ENCODE assay signal across 1 cellular context in genomic region chr17:81636505-81637288, GRCh38.
TF ChIP-seq lines count a peak whose summit lies in the region.

TSS of gene NPLOC4 (minus strand) at chr17:81637112. CDS start at chr17:81636930, 182 bp downstream.
TSS of gene TSPAN10 (plus strand) at chr17:81637196. CDS start at chr17:81642413, 5,217 bp downstream.

TF ChIP-seq in HepG2, 621 proteins besides CTCF, POLR2A, EP300 and RAD21 (continued from another document and continues in another):
- TF ChIP-seq ZMAT3 (CRISPR knock-in tag; conservative IDR thresholded peaks at IDR 0.05) (peak; percentile 95), ZFP90 (CRISPR knock-in tag; IDR thresholded peaks at IDR 0.05; ENCODE audit: borderline replicate concordance) (peak; percentile 82), NFYB (CRISPR knock-in tag; IDR thresholded peaks at IDR 0.05) (peak; percentile 41), PLRG1 (conservative IDR thresholded peaks at IDR 0.05) (no peak), RARG (CRISPR knock-in tag; IDR thresholded peaks at IDR 0.05; ENCODE audit: low read depth) (no peak), ZNF75D (CRISPR knock-in tag; IDR thresholded peaks at IDR 0.05; ENCODE audit: borderline replicate concordance) (no peak), SIN3B (IDR thresholded peaks at IDR 0.05; ENCODE audit: low read length) (peak; percentile 91), RELA (CRISPR knock-in tag; IDR thresholded peaks at IDR 0.05) (peak; percentile 90), KDM1A (CRISPR knock-in tag; IDR thresholded peaks at IDR 0.05) (peak; percentile 64; the same call in 1 of the 2 replicates), TOPORS (CRISPR knock-in tag; IDR thresholded peaks at IDR 0.05) (peak; percentile 55; the same call in 1 of the 2 replicates), TBX2 (CRISPR knock-in tag; IDR thresholded peaks at IDR 0.05; ENCODE audit: borderline replicate concordance) (no peak), ELF1 (CRISPR knock-in tag; IDR thresholded peaks at IDR 0.05) (peak; percentile 72), ZMAT5 (CRISPR knock-in tag; IDR thresholded peaks at IDR 0.05; ENCODE audit: borderline replicate concordance, low read depth) (no peak), MBD4 (IDR thresholded peaks at IDR 0.05; ENCODE audit: borderline replicate concordance, low read length) (no peak), ZNF607 (CRISPR knock-in tag; IDR thresholded peaks at IDR 0.05; ENCODE audit: borderline replicate concordance) (peak; percentile 62), ZNF275 (CRISPR knock-in tag; IDR thresholded peaks at IDR 0.05; ENCODE audit: borderline replicate concordance) (0 out of 2 replicates have a peak, but pooled peaks have one; percentile 74), SP1 (IDR thresholded peaks at IDR 0.05) (no peak), SP1 (CRISPR knock-in tag; IDR thresholded peaks at IDR 0.05) (peak; percentile 87), HMG20A (CRISPR knock-in tag; IDR thresholded peaks at IDR 0.05; ENCODE audit: borderline replicate concordance) (no peak), ZNF282 (IDR thresholded peaks at IDR 0.05; ENCODE audit: partially characterized antibody) (no peak), HDAC2 (CRISPR knock-in tag; IDR thresholded peaks at IDR 0.05) (peak; percentile 72), ZNF576 (CRISPR knock-in tag; IDR thresholded peaks at IDR 0.05) (no peak), FOXC1 (CRISPR knock-in tag; IDR thresholded peaks at IDR 0.05; ENCODE audit: borderline replicate concordance) (no peak), MZF1 (CRISPR knock-in tag; IDR thresholded peaks at IDR 0.05; ENCODE audit: borderline replicate concordance) (no peak), FOXP1 (IDR thresholded peaks at IDR 0.05) (no peak), FOXP1 (CRISPR knock-in tag; IDR thresholded peaks at IDR 0.05) (peak; percentile 56), SP4 (CRISPR knock-in tag; IDR thresholded peaks at IDR 0.05) (peak; percentile 87), TCF12 (IDR thresholded peaks at IDR 0.05) (no peak), TCF12 (CRISPR knock-in tag; IDR thresholded peaks at IDR 0.05) (peak; percentile 89), PTBP1 (IDR thresholded peaks at IDR 0.05; ENCODE audit: low read depth, low read length, poor library complexity, severe bottlenecking) (peak; percentile 15), ZNF644 (CRISPR knock-in tag; IDR thresholded peaks at IDR 0.05; ENCODE audit: low read depth) (no peak), ZNF3 (CRISPR knock-in tag; IDR thresholded peaks at IDR 0.05) (0 out of 2 replicates have a peak, but pooled peaks have one; percentile 17), SNAI1 (CRISPR knock-in tag; IDR thresholded peaks at IDR 0.05; ENCODE audit: borderline replicate concordance) (0 out of 2 replicates have a peak, but pooled peaks have one; percentile 38), MATR3 (CRISPR knock-in tag; IDR thresholded peaks at IDR 0.05) (no peak), BHLHE40 (IDR thresholded peaks at IDR 0.05; ENCODE audit: low read length) (peak; percentile 44; the same call in 1 of the 2 replicates), ZBTB3 (CRISPR knock-in tag; IDR thresholded peaks at IDR 0.05; ENCODE audit: borderline replicate concordance, low read depth) (peak; percentile 71; the same call in 1 of the 2 replicates), PAF1 (CRISPR knock-in tag; IDR thresholded peaks at IDR 0.05) (no peak), RXRA (CRISPR knock-in tag; IDR thresholded peaks at IDR 0.05) (peak; percentile 73), NR2F6 (IDR thresholded peaks at IDR 0.05) (no peak), NR2F6 (CRISPR knock-in tag; IDR thresholded peaks at IDR 0.05) (peak; percentile 70; the same call in 1 of the 2 replicates), ZFAT (CRISPR knock-in tag; conservative IDR thresholded peaks at IDR 0.05) (no peak), SMARCC2 (IDR thresholded peaks at IDR 0.05) (no peak), ZNF703 (CRISPR knock-in tag; IDR thresholded peaks at IDR 0.05; ENCODE audit: borderline replicate concordance) (no peak), NRL (CRISPR knock-in tag; IDR thresholded peaks at IDR 0.05; ENCODE audit: borderline replicate concordance) (no peak), MTA1 (CRISPR knock-in tag; IDR thresholded peaks at IDR 0.05; ENCODE audit: borderline replicate concordance) (no peak), MIER2 (CRISPR knock-in tag; IDR thresholded peaks at IDR 0.05) (peak; percentile 44; the same call in 1 of the 2 replicates), ZNF670 (CRISPR knock-in tag; IDR thresholded peaks at IDR 0.05; ENCODE audit: borderline replicate concordance) (no peak), ATM (IDR thresholded peaks at IDR 0.05; ENCODE audit: borderline replicate concordance) (no peak), TGIF2 (CRISPR knock-in tag; IDR thresholded peaks at IDR 0.05) (peak; percentile 97), IRF9 (CRISPR knock-in tag; IDR thresholded peaks at IDR 0.05; ENCODE audit: borderline replicate concordance) (peak; percentile 77; the same call in 1 of the 2 replicates), JUN (CRISPR knock-in tag; IDR thresholded peaks at IDR 0.05) (no peak), SAFB2 (CRISPR knock-in tag; IDR thresholded peaks at IDR 0.05; ENCODE audit: borderline replicate concordance, low read depth) (peak; percentile 57; the same call in 1 of the 2 replicates), KLF12 (CRISPR knock-in tag; IDR thresholded peaks at IDR 0.05; ENCODE audit: borderline replicate concordance) (peak; percentile 97), NFE2L1 (CRISPR knock-in tag; IDR thresholded peaks at IDR 0.05; ENCODE audit: borderline replicate concordance) (no peak), ZNF33A (CRISPR knock-in tag; IDR thresholded peaks at IDR 0.05; ENCODE audit: borderline replicate concordance) (no peak), GPN1 (CRISPR knock-in tag; IDR thresholded peaks at IDR 0.05; ENCODE audit: borderline replicate concordance) (no peak; the same call in 1 of the 2 replicates), ZNF276 (CRISPR knock-in tag; IDR thresholded peaks at IDR 0.05; ENCODE audit: low read depth) (no peak), MAFF (IDR thresholded peaks at IDR 0.05; ENCODE audit: low read depth, low read length) (no peak), ZBTB33 (CRISPR knock-in tag; IDR thresholded peaks at IDR 0.05) (peak; percentile 57), ZFP91 (CRISPR knock-in tag; IDR thresholded peaks at IDR 0.05; ENCODE audit: borderline replicate concordance) (peak; percentile 71), ZZZ3 (CRISPR knock-in tag; IDR thresholded peaks at IDR 0.05; ENCODE audit: borderline replicate concordance) (peak; percentile 79; the same call in 1 of the 2 replicates), ZNF589 (CRISPR knock-in tag; conservative IDR thresholded peaks at IDR 0.05) (0 out of 2 replicates have a peak, but pooled peaks have one; percentile 54), HOXA3 (CRISPR knock-in tag; IDR thresholded peaks at IDR 0.05) (peak; percentile 94), RAD51 (IDR thresholded peaks at IDR 0.05; ENCODE audit: borderline replicate concordance) (no peak), TRAFD1 (CRISPR knock-in tag; IDR thresholded peaks at IDR 0.05; ENCODE audit: borderline replicate concordance) (no peak), NR2F1 (CRISPR knock-in tag; IDR thresholded peaks at IDR 0.05) (peak in 1 of 2 experiments; percentile 17; a peak in 2 of 4 replicates), FOXA3 (CRISPR knock-in tag; IDR thresholded peaks at IDR 0.05) (peak; percentile 80), ZNF207 (IDR thresholded peaks at IDR 0.05; ENCODE audit: borderline replicate concordance) (no peak), CBX2 (IDR thresholded peaks at IDR 0.05; ENCODE audit: low read depth, low read length) (no peak), CBX2 (CRISPR knock-in tag; IDR thresholded peaks at IDR 0.05; ENCODE audit: low read depth) (no peak), ZMYM4 (CRISPR knock-in tag; IDR thresholded peaks at IDR 0.05) (peak; percentile 79), PRMT3 (CRISPR knock-in tag; IDR thresholded peaks at IDR 0.05; ENCODE audit: borderline replicate concordance, low read depth) (peak; percentile 97), ZNF10 (CRISPR knock-in tag; IDR thresholded peaks at IDR 0.05; ENCODE audit: borderline replicate concordance, low read depth) (no peak), GPBP1L1 (CRISPR knock-in tag; IDR thresholded peaks at IDR 0.05) (no peak)
